In the genomic region with DNA sequence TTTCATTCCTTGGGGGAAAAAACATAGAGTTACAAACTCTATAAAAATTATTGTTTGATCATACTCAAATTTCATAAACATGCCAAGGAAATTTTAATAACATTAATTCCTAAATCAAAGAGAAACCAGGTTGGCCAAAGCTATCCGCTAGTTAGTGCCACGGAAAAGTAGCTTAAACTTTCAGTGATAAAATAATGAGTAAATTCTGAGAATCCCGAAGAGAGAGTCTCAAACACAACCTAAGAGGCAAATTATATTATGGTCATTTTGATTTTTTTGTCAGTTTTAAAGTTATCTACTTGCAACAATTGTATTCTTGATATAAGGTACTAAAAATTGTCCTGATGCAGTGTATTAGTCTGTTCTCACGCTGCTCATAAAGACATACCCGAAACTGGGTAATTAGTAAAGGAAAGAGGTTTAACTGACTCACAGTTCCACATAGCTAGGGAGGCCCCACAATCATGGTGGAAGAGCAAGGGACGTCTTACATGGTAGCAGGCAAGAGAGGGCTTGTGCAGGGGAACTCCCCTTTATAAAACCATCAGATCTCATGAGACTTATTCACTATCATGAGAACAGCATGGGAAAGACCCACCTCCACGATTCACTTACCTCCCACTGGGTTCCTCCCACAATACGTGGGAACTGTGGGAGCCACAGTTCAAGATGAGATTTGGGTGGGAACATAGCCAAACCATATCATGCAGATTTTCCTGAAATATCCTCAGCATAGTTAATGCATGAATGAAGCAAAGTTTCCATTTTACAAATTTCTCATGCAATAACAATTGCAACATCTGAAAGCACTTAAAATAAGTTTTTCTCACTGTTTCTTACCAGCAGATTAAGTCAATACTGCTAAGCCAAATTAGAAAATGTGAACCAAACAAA, we compare ENCODE assay signal across 1 cellular context.
TF ChIP-seq lines count a peak whose summit lies in the region.

No MANE protein-coding gene starts in this region.

TF ChIP-seq in GM12878, 131 proteins besides CTCF, POLR2A, EP300 and RAD21 (continued from another document and continues in another):
- TF ChIP-seq PAX8 (IDR thresholded peaks at IDR 0.05), result no peak
- TF ChIP-seq WRNIP1 (IDR thresholded peaks at IDR 0.05; ENCODE audit: borderline replicate concordance, low read depth, low read length), result no peak
- no peak for TF ChIP-seq MXI1 (IDR thresholded peaks at IDR 0.05; ENCODE audit: low read depth, low read length)
- peak; percentile 83 for TF ChIP-seq TCF12 (IDR thresholded peaks at IDR 0.05; ENCODE audit: low read depth, low read length)
- TF ChIP-seq PML (IDR thresholded peaks at IDR 0.05; ENCODE audit: low read length), result peak; percentile 64
- TF ChIP-seq MYB (IDR thresholded peaks at IDR 0.05; ENCODE audit: borderline replicate concordance, low read depth, low read length), result no peak
- TF ChIP-seq SPI1 (IDR thresholded peaks at IDR 0.05; ENCODE audit: borderline replicate concordance, insufficient read depth, low read depth, low read length), result 0 out of 2 replicates have a peak, but pooled peaks have one; percentile 40
- TF ChIP-seq YBX1 (IDR thresholded peaks at IDR 0.05), result peak; percentile 88; the same call in 1 of the 2 replicates
- TF ChIP-seq ETV6 (conservative IDR thresholded peaks at IDR 0.05 in 1 of 2, IDR thresholded peaks at IDR 0.05 in 1 of 2; ENCODE audit: borderline replicate concordance in 1 of 2, low read depth in 1 of 2), result peak in 1 of 2 experiments; percentile 59; a peak in 2 of 4 replicates
- peak; percentile 100 for TF ChIP-seq ATF2 (IDR thresholded peaks at IDR 0.05; ENCODE audit: low read length)
- TF ChIP-seq ZNF24 (IDR thresholded peaks at IDR 0.05), result no peak
- TF ChIP-seq POLR2AphosphoS2 (IDR thresholded peaks at IDR 0.05; ENCODE audit: low read depth, low read length), result no peak
- TF ChIP-seq, protein P1, sequence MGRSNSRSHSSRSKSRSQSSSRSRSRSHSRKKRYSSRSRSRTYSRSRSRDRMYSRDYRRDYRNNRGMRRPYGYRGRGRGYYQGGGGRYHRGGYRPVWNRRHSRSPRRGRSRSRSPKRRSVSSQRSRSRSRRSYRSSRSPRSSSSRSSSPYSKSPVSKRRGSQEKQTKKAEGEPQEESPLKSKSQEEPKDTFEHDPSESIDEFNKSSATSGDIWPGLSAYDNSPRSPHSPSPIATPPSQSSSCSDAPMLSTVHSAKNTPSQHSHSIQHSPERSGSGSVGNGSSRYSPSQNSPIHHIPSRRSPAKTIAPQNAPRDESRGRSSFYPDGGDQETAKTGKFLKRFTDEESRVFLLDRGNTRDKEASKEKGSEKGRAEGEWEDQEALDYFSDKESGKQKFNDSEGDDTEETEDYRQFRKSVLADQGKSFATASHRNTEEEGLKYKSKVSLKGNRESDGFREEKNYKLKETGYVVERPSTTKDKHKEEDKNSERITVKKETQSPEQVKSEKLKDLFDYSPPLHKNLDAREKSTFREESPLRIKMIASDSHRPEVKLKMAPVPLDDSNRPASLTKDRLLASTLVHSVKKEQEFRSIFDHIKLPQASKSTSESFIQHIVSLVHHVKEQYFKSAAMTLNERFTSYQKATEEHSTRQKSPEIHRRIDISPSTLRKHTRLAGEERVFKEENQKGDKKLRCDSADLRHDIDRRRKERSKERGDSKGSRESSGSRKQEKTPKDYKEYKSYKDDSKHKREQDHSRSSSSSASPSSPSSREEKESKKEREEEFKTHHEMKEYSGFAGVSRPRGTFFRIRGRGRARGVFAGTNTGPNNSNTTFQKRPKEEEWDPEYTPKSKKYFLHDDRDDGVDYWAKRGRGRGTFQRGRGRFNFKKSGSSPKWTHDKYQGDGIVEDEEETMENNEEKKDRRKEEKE (IDR thresholded peaks at IDR 0.05), result no peak
- TF ChIP-seq, protein P2, sequence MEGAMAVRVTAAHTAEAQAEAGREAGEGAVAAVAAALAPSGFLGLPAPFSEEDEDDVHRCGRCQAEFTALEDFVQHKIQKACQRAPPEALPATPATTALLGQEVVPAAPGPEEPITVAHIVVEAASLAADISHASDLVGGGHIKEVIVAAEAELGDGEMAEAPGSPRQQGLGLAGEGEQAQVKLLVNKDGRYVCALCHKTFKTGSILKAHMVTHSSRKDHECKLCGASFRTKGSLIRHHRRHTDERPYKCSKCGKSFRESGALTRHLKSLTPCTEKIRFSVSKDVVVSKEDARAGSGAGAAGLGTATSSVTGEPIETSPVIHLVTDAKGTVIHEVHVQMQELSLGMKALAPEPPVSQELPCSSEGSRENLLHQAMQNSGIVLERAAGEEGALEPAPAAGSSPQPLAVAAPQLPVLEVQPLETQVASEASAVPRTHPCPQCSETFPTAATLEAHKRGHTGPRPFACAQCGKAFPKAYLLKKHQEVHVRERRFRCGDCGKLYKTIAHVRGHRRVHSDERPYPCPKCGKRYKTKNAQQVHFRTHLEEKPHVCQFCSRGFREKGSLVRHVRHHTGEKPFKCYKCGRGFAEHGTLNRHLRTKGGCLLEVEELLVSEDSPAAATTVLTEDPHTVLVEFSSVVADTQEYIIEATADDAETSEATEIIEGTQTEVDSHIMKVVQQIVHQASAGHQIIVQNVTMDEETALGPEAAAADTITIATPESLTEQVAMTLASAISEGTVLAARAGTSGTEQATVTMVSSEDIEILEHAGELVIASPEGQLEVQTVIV (IDR thresholded peaks at IDR 0.05; ENCODE audit: borderline replicate concordance, partially characterized antibody), result no peak
- peak; percentile 51; the same call in 1 of the 2 replicates for TF ChIP-seq PKNOX1 (IDR thresholded peaks at IDR 0.05)
- TF ChIP-seq NRF1 (conservative IDR thresholded peaks at IDR 0.05; ENCODE audit: low read depth, low read length), result no peak
- no peak for TF ChIP-seq ZNF274 (IDR thresholded peaks at IDR 0.05; ENCODE audit: insufficient read depth, insufficient read length)
- TF ChIP-seq KAT2A (conservative IDR thresholded peaks at IDR 0.05; ENCODE audit: control insufficient read depth, low read depth, low read length), result no peak
- peak; percentile 92 for TF ChIP-seq CUX1 (IDR thresholded peaks at IDR 0.05; ENCODE audit: insufficient replicate concordance, low read depth, low read length)
- TF ChIP-seq ZNF207 (IDR thresholded peaks at IDR 0.05; ENCODE audit: borderline replicate concordance), result no peak
- peak; percentile 72 to 87 for TF ChIP-seq IKZF2 (IDR thresholded peaks at IDR 0.05)
- TF ChIP-seq RAD51 (IDR thresholded peaks at IDR 0.05), result no peak
- TF ChIP-seq MYC (IDR thresholded peaks at IDR 0.05; ENCODE audit: insufficient read depth, insufficient read length, insufficient replicate concordance, low read length, severe bottlenecking), result no peak
- TF ChIP-seq MTA3 (IDR thresholded peaks at IDR 0.05; ENCODE audit: borderline replicate concordance, low read length), result no peak
- TF ChIP-seq, protein P3, sequence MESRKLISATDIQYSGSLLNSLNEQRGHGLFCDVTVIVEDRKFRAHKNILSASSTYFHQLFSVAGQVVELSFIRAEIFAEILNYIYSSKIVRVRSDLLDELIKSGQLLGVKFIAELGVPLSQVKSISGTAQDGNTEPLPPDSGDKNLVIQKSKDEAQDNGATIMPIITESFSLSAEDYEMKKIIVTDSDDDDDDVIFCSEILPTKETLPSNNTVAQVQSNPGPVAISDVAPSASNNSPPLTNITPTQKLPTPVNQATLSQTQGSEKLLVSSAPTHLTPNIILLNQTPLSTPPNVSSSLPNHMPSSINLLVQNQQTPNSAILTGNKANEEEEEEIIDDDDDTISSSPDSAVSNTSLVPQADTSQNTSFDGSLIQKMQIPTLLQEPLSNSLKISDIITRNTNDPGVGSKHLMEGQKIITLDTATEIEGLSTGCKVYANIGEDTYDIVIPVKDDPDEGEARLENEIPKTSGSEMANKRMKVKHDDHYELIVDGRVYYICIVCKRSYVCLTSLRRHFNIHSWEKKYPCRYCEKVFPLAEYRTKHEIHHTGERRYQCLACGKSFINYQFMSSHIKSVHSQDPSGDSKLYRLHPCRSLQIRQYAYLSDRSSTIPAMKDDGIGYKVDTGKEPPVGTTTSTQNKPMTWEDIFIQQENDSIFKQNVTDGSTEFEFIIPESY (IDR thresholded peaks at IDR 0.05), result peak; percentile 82; the same call in 1 of the 2 replicates
- no peak for TF ChIP-seq TARDBP (IDR thresholded peaks at IDR 0.05; ENCODE audit: borderline replicate concordance)
- no peak for TF ChIP-seq SMARCA5 (IDR thresholded peaks at IDR 0.05)
- peak; percentile 93 for TF ChIP-seq MTA2 (IDR thresholded peaks at IDR 0.05; ENCODE audit: low read depth)
- TF ChIP-seq BRCA1 (IDR thresholded peaks at IDR 0.05; ENCODE audit: low read depth, low read length), result no peak
- peak; percentile 61; the same call in 1 of the 2 replicates for TF ChIP-seq CBFB (IDR thresholded peaks at IDR 0.05; ENCODE audit: low read depth)
- TF ChIP-seq, protein P4, sequence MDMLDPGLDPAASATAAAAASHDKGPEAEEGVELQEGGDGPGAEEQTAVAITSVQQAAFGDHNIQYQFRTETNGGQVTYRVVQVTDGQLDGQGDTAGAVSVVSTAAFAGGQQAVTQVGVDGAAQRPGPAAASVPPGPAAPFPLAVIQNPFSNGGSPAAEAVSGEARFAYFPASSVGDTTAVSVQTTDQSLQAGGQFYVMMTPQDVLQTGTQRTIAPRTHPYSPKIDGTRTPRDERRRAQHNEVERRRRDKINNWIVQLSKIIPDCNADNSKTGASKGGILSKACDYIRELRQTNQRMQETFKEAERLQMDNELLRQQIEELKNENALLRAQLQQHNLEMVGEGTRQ (IDR thresholded peaks at IDR 0.05; ENCODE audit: borderline replicate concordance, low read depth, low read length), result no peak
- no peak for TF ChIP-seq CBX3 (IDR thresholded peaks at IDR 0.05; ENCODE audit: borderline replicate concordance, low read depth)
- no peak for TF ChIP-seq CHD1 (IDR thresholded peaks at IDR 0.05; ENCODE audit: low read depth, low read length)
- TF ChIP-seq SUZ12 (IDR thresholded peaks at IDR 0.05; ENCODE audit: unreplicated experiment), result no peak
- peak; percentile 19; the same call in 1 of the 2 replicates for TF ChIP-seq STAT1 (conservative IDR thresholded peaks at IDR 0.05)
- TF ChIP-seq CHD4 (IDR thresholded peaks at IDR 0.05), result no peak
- TF ChIP-seq, protein P5, sequence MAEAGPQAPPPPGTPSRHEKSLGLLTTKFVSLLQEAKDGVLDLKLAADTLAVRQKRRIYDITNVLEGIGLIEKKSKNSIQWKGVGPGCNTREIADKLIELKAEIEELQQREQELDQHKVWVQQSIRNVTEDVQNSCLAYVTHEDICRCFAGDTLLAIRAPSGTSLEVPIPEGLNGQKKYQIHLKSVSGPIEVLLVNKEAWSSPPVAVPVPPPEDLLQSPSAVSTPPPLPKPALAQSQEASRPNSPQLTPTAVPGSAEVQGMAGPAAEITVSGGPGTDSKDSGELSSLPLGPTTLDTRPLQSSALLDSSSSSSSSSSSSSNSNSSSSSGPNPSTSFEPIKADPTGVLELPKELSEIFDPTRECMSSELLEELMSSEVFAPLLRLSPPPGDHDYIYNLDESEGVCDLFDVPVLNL (IDR thresholded peaks at IDR 0.05; ENCODE audit: low read depth, low read length), result no peak
